In the genomic region with DNA sequence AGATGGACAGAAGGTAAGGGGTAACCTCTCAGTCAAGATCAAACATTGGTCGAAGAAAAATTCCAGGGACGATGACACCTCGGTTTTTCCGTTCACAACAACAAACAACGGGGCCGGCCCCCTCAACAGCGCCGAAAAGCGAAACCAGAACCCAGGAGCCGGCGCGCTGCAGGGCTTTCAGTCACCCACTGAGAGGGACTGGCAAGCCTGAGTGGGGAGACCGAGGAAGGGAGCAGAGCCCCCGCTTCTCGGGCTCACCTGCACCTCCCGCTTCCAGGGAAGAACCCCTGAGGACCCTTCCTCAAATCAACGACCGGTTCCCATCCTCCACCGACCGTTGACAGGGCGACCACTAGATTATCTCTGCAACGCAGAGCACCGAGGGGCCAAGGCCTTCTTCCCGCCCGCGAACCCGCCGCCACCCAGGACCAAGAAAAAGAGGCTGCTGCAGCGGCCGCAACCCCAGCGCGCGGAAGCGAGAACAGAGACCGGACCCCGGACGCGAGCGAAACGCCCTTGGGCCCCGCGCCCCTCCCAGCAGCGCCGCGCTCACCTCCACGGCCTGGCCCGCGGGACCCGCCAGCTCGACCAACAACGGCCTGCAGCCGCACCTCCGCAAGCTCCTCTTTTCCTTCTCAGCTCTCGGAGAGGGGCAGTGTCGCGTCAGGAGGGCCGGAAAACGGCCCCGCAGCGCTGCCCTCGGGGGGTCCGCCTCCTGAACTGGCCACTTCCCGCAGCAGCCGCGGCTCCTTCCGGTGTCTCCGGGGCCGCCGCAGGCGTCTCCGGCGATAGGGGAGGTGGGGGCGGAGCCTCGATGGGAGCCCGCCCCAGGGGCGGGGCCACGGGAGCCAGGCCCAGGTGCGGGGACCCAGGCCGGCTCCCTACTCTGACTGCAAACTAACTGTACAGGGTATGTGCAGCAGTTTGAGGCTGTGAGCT, we compare ENCODE assay signal across 1 cellular context.
TF ChIP-seq lines count a peak whose summit lies in the region.

A gene (minus strand): TSS at position 763 of the 939 bp plus-strand sequence. CDS start 18,155 bp downstream, outside the sequence.

TF ChIP-seq in HEK293, 187 proteins besides CTCF, POLR2A, EP300 and RAD21 (continued from another document and continues in another):
- TF ChIP-seq, protein P1, sequence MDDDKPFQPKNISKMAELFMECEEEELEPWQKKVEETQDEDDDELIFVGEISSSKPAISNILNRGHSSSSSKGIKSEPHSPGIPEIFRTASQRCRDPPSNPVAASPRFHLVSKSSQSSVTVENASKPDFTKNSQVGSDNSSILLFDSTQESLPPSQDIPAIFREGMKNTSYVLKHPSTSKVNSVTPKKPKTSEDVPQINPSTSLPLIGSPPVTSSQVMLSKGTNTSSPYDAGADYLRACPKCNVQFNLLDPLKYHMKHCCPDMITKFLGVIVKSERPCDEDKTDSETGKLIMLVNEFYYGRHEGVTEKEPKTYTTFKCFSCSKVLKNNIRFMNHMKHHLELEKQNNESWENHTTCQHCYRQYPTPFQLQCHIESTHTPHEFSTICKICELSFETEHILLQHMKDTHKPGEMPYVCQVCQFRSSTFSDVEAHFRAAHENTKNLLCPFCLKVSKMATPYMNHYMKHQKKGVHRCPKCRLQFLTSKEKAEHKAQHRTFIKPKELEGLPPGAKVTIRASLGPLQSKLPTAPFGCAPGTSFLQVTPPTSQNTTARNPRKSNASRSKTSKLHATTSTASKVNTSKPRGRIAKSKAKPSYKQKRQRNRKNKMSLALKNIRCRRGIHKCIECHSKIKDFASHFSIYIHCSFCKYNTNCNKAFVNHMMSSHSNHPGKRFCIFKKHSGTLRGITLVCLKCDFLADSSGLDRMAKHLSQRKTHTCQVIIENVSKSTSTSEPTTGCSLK (tag by site-specific recombination; IDR thresholded peaks at IDR 0.05), result no peak
- TF ChIP-seq SETDB1 (IDR thresholded peaks at IDR 0.05; ENCODE audit: insufficient read length, low read length) (no peak), KLF1 (tag by site-specific recombination; IDR thresholded peaks at IDR 0.05) (peak; percentile 51), ZNF2 (tag by site-specific recombination; IDR thresholded peaks at IDR 0.05) (no peak), ZNF239 (tag by site-specific recombination; IDR thresholded peaks at IDR 0.05) (no peak), SP2 (tag by site-specific recombination; IDR thresholded peaks at IDR 0.05) (peak; percentile 91), IKZF3 (tag by site-specific recombination; IDR thresholded peaks at IDR 0.05) (peak; percentile 60), ZNF561 (tag by site-specific recombination; IDR thresholded peaks at IDR 0.05; ENCODE audit: borderline replicate concordance) (peak; percentile 71), ZNF175 (tag by site-specific recombination; IDR thresholded peaks at IDR 0.05) (no peak), ZNF19 (tag by site-specific recombination; IDR thresholded peaks at IDR 0.05; ENCODE audit: low read depth) (no peak), ZNF121 (tag by site-specific recombination; IDR thresholded peaks at IDR 0.05) (peak; percentile 30; the same call in 1 of the 2 replicates), ZNF501 (tag by site-specific recombination; IDR thresholded peaks at IDR 0.05) (peak; percentile 70; the same call in 1 of the 2 replicates), ZNF48 (tag by site-specific recombination; IDR thresholded peaks at IDR 0.05) (no peak), BCL11B (tag by site-specific recombination; IDR thresholded peaks at IDR 0.05; ENCODE audit: low read depth) (peak; percentile 58), ZNF335 (tag by site-specific recombination; conservative IDR thresholded peaks at IDR 0.05) (peak; percentile 67), ZNF560 (tag by site-specific recombination; IDR thresholded peaks at IDR 0.05; ENCODE audit: borderline replicate concordance) (no peak), ZNF600 (tag by site-specific recombination; IDR thresholded peaks at IDR 0.05) (0 out of 2 replicates have a peak, but pooled peaks have one; percentile 9), ZXDB (tag by site-specific recombination; IDR thresholded peaks at IDR 0.05) (peak; percentile 90), ZNF341 (tag by site-specific recombination; IDR thresholded peaks at IDR 0.05; ENCODE audit: low read depth) (peak; percentile 72; the same call in 1 of the 2 replicates), GLIS2 (tag by site-specific recombination; IDR thresholded peaks at IDR 0.05) (peak; percentile 99), ZSCAN30 (tag by site-specific recombination; IDR thresholded peaks at IDR 0.05) (peak; percentile 53; the same call in 1 of the 2 replicates), ZNF529 (tag by site-specific recombination; IDR thresholded peaks at IDR 0.05; ENCODE audit: insufficient replicate concordance) (no peak), GLI2 (tag by site-specific recombination; IDR thresholded peaks at IDR 0.05; ENCODE audit: borderline replicate concordance, low read depth) (no peak), EGR2 (tag by site-specific recombination; IDR thresholded peaks at IDR 0.05; ENCODE audit: low read depth) (0 out of 2 replicates have a peak, but pooled peaks have one; percentile 13)
- TF ChIP-seq, protein P2, sequence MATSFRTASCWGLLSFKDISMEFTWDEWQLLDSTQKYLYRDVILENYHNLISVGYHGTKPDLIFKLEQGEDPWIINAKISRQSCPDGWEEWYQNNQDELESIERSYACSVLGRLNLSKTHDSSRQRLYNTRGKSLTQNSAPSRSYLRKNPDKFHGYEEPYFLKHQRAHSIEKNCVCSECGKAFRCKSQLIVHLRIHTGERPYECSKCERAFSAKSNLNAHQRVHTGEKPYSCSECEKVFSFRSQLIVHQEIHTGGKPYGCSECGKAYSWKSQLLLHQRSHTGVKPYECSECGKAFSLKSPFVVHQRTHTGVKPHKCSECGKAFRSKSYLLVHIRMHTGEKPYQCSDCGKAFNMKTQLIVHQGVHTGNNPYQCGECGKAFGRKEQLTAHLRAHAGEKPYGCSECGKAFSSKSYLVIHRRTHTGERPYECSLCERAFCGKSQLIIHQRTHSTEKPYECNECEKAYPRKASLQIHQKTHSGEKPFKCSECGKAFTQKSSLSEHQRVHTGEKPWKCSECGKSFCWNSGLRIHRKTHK (tag by site-specific recombination; IDR thresholded peaks at IDR 0.05), result no peak
- TF ChIP-seq, protein P3, sequence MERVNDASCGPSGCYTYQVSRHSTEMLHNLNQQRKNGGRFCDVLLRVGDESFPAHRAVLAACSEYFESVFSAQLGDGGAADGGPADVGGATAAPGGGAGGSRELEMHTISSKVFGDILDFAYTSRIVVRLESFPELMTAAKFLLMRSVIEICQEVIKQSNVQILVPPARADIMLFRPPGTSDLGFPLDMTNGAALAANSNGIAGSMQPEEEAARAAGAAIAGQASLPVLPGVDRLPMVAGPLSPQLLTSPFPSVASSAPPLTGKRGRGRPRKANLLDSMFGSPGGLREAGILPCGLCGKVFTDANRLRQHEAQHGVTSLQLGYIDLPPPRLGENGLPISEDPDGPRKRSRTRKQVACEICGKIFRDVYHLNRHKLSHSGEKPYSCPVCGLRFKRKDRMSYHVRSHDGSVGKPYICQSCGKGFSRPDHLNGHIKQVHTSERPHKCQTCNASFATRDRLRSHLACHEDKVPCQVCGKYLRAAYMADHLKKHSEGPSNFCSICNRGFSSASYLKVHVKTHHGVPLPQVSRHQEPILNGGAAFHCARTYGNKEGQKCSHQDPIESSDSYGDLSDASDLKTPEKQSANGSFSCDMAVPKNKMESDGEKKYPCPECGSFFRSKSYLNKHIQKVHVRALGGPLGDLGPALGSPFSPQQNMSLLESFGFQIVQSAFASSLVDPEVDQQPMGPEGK (tag by site-specific recombination; IDR thresholded peaks at IDR 0.05), result peak; percentile 89
- TF ChIP-seq, protein P4, sequence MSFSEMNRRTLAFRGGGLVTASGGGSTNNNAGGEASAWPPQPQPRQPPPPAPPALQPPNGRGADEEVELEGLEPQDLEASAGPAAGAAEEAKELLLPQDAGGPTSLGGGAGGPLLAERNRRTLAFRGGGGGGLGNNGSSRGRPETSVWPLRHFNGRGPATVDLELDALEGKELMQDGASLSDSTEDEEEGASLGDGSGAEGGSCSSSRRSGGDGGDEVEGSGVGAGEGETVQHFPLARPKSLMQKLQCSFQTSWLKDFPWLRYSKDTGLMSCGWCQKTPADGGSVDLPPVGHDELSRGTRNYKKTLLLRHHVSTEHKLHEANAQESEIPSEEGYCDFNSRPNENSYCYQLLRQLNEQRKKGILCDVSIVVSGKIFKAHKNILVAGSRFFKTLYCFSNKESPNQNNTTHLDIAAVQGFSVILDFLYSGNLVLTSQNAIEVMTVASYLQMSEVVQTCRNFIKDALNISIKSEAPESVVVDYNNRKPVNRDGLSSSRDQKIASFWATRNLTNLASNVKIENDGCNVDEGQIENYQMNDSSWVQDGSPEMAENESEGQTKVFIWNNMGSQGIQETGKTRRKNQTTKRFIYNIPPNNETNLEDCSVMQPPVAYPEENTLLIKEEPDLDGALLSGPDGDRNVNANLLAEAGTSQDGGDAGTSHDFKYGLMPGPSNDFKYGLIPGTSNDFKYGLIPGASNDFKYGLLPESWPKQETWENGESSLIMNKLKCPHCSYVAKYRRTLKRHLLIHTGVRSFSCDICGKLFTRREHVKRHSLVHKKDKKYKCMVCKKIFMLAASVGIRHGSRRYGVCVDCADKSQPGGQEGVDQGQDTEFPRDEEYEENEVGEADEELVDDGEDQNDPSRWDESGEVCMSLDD (tag by site-specific recombination; IDR thresholded peaks at IDR 0.05), result 0 out of 2 replicates have a peak, but pooled peaks have one; percentile 32
- TF ChIP-seq, protein P5, sequence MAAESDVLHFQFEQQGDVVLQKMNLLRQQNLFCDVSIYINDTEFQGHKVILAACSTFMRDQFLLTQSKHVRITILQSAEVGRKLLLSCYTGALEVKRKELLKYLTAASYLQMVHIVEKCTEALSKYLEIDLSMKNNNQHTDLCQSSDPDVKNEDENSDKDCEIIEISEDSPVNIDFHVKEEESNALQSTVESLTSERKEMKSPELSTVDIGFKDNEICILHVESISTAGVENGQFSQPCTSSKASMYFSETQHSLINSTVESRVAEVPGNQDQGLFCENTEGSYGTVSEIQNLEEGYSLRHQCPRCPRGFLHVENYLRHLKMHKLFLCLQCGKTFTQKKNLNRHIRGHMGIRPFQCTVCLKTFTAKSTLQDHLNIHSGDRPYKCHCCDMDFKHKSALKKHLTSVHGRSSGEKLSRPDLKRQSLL (tag by site-specific recombination; IDR thresholded peaks at IDR 0.05), result peak; percentile 12; the same call in 1 of the 2 replicates
- TF ChIP-seq, protein P6, sequence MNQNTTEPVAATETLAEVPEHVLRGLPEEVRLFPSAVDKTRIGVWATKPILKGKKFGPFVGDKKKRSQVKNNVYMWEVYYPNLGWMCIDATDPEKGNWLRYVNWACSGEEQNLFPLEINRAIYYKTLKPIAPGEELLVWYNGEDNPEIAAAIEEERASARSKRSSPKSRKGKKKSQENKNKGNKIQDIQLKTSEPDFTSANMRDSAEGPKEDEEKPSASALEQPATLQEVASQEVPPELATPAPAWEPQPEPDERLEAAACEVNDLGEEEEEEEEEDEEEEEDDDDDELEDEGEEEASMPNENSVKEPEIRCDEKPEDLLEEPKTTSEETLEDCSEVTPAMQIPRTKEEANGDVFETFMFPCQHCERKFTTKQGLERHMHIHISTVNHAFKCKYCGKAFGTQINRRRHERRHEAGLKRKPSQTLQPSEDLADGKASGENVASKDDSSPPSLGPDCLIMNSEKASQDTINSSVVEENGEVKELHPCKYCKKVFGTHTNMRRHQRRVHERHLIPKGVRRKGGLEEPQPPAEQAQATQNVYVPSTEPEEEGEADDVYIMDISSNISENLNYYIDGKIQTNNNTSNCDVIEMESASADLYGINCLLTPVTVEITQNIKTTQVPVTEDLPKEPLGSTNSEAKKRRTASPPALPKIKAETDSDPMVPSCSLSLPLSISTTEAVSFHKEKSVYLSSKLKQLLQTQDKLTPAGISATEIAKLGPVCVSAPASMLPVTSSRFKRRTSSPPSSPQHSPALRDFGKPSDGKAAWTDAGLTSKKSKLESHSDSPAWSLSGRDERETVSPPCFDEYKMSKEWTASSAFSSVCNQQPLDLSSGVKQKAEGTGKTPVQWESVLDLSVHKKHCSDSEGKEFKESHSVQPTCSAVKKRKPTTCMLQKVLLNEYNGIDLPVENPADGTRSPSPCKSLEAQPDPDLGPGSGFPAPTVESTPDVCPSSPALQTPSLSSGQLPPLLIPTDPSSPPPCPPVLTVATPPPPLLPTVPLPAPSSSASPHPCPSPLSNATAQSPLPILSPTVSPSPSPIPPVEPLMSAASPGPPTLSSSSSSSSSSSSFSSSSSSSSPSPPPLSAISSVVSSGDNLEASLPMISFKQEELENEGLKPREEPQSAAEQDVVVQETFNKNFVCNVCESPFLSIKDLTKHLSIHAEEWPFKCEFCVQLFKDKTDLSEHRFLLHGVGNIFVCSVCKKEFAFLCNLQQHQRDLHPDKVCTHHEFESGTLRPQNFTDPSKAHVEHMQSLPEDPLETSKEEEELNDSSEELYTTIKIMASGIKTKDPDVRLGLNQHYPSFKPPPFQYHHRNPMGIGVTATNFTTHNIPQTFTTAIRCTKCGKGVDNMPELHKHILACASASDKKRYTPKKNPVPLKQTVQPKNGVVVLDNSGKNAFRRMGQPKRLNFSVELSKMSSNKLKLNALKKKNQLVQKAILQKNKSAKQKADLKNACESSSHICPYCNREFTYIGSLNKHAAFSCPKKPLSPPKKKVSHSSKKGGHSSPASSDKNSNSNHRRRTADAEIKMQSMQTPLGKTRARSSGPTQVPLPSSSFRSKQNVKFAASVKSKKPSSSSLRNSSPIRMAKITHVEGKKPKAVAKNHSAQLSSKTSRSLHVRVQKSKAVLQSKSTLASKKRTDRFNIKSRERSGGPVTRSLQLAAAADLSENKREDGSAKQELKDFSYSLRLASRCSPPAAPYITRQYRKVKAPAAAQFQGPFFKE (tag by site-specific recombination; IDR thresholded peaks at IDR 0.05; ENCODE audit: borderline replicate concordance), result no peak
- TF ChIP-seq, protein P7, sequence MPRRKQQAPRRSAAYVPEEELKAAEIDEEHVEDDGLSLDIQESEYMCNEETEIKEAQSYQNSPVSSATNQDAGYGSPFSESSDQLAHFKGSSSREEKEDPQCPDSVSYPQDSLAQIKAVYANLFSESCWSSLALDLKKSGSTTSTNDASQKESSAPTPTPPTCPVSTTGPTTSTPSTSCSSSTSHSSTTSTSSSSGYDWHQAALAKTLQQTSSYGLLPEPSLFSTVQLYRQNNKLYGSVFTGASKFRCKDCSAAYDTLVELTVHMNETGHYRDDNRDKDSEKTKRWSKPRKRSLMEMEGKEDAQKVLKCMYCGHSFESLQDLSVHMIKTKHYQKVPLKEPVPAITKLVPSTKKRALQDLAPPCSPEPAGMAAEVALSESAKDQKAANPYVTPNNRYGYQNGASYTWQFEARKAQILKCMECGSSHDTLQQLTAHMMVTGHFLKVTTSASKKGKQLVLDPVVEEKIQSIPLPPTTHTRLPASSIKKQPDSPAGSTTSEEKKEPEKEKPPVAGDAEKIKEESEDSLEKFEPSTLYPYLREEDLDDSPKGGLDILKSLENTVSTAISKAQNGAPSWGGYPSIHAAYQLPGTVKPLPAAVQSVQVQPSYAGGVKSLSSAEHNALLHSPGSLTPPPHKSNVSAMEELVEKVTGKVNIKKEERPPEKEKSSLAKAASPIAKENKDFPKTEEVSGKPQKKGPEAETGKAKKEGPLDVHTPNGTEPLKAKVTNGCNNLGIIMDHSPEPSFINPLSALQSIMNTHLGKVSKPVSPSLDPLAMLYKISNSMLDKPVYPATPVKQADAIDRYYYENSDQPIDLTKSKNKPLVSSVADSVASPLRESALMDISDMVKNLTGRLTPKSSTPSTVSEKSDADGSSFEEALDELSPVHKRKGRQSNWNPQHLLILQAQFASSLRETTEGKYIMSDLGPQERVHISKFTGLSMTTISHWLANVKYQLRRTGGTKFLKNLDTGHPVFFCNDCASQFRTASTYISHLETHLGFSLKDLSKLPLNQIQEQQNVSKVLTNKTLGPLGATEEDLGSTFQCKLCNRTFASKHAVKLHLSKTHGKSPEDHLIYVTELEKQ (tag by site-specific recombination; IDR thresholded peaks at IDR 0.05; ENCODE audit: borderline replicate concordance), result no peak
